In the genomic region with DNA sequence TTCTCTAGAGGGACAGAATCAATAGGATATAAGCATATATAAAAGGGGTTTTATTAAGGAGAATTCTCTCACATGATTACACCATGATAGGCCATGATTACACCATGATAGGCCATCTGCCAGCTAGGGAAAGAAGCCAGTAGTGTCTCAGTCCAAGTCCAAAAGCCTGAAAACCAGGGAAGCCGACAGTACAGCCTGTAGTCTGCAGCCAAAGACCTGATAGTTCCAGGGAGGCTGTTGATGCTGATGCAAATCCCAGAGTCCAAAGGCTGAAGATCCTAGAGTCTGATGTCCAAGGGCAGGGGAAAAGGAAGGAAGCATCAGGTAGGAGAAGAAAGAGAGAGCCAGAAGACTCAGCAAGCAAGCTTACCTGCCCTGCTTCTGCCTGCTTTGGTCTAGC, we compare ENCODE assay signal across 20 cellular contexts.
"Had no signal": no experiment of that assay in that cellular context is flagged by ENCODE, and none has a peak within 500 bp of the region (broad histone marks: within the 10 kb centered on the region; RNA-seq: fewer than 3 reads in every experiment).

No MANE protein-coding gene starts in this region.

- FAIRE-seq: astrocyte, bronchial epithelial cell, endothelial cell of umbilical vein had no signal

- ATAC-seq: activated T-cell treated with anti-CD3 and anti-CD28 coated beads, Interleukin-2, amount 50 U/mL, for 72 hours; naive thymus-derived CD4-positive, alpha-beta T cell; stimulated activated memory B cell treated with anti-CD40 and anti-IgM and Interleukin-4, amounts not matched to agents 10 μg/mL and 1 μg/mL and 100 μg/mL, for 72 hours had no signal

- H3K27ac ChIP-seq: esophagus muscularis mucosa, ovary, sigmoid colon, spleen, testis, upper lobe of left lung, WERI-Rb-1 had no signal

- H3K27me3 ChIP-seq: esophagus muscularis mucosa, ovary, sigmoid colon, spleen, testis, upper lobe of left lung had no signal

- H3K36me3 ChIP-seq: esophagus muscularis mucosa, ovary, sigmoid colon, spleen, upper lobe of left lung, WERI-Rb-1 had no signal

- H3K4me3 ChIP-seq: esophagus muscularis mucosa, ovary, sigmoid colon, spleen, testis, upper lobe of left lung had no signal

- H3K4me1 ChIP-seq: testis had no signal

- DNase-seq: activated CD4-positive, alpha-beta T cell treated with anti-CD3 and anti-CD28 coated beads, Interleukin-2, amount 50 U/mL, for 4 hours; activated effector memory CD4-positive, alpha-beta T cell treated with anti-CD3 and anti-CD28 coated beads, Interleukin-2, amount 50 U/mL, for 16 hours; activated naive CD4-positive, alpha-beta T cell treated with anti-CD3 and anti-CD28 coated beads, Interleukin-2, amount 50 U/mL, for 16 hours; activated T-cell treated with anti-CD3 and anti-CD28 coated beads, Interleukin-2, amount 50 U/mL, for 72 hours; dermis blood vessel endothelial cell; effector memory CD4-positive, alpha-beta T cell; mesendoderm; naive thymus-derived CD4-positive, alpha-beta T cell; ovary; sigmoid colon; spleen; stimulated activated CD4-positive, alpha-beta T cell treated with anti-CD3 and anti-CD28 coated beads, Interleukin-4, amount 100 ng/mL, for 4 hours; testis; upper lobe of left lung had no signal

- H3K9me3 ChIP-seq: esophagus muscularis mucosa, ovary, sigmoid colon, spleen, testis, upper lobe of left lung had no signal
